ENCODE assay signal across 1 cellular context in the genomic region with DNA sequence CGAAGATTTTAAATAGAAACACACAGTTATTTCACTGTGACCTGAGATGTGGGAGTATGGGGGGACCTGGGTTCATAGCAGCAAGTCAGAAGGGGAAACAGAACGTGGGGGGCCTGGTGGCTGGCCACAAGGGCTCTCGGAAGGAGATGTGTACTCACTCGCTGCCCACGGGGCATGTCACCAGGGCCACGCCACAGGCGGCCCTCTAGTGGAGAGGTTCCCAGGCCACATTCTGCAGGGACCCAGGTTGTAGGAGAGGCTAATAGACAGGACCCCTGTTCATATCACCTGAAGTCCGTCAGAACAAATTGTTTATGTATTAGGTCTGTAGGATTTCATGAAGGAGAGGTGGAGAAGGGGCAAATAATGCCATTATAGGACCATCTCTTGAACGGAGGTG.
TF ChIP-seq lines count a peak whose summit lies in the region.

No MANE protein-coding gene starts in this region.

TF ChIP-seq in K562, 482 proteins besides CTCF, POLR2A, EP300 and RAD21:
- TF ChIP-seq, protein P1, sequence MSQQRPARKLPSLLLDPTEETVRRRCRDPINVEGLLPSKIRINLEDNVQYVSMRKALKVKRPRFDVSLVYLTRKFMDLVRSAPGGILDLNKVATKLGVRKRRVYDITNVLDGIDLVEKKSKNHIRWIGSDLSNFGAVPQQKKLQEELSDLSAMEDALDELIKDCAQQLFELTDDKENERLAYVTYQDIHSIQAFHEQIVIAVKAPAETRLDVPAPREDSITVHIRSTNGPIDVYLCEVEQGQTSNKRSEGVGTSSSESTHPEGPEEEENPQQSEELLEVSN (IDR thresholded peaks at IDR 0.05; ENCODE audit: borderline replicate concordance in 1 of 2, extremely low read depth in 1 of 2, insufficient read depth in 1 of 2, insufficient read length in 1 of 2, low read depth in 1 of 2, low read length in 1 of 2, poor library complexity in 1 of 2, severe bottlenecking in 1 of 2): peak in 1 of 2 experiments; percentile 15
- TF ChIP-seq SMC3 (conservative IDR thresholded peaks at IDR 0.05; ENCODE audit: insufficient read depth, low read depth, low read length) (0 out of 2 replicates have a peak, but pooled peaks have one; percentile 17), CHD1 (IDR thresholded peaks at IDR 0.05; ENCODE audit: low read length) (no peak)
- TF ChIP-seq, protein P2, sequence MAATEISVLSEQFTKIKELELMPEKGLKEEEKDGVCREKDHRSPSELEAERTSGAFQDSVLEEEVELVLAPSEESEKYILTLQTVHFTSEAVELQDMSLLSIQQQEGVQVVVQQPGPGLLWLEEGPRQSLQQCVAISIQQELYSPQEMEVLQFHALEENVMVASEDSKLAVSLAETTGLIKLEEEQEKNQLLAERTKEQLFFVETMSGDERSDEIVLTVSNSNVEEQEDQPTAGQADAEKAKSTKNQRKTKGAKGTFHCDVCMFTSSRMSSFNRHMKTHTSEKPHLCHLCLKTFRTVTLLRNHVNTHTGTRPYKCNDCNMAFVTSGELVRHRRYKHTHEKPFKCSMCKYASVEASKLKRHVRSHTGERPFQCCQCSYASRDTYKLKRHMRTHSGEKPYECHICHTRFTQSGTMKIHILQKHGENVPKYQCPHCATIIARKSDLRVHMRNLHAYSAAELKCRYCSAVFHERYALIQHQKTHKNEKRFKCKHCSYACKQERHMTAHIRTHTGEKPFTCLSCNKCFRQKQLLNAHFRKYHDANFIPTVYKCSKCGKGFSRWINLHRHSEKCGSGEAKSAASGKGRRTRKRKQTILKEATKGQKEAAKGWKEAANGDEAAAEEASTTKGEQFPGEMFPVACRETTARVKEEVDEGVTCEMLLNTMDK (IDR thresholded peaks at IDR 0.05; ENCODE audit: borderline replicate concordance, insufficient read depth, low read depth, low read length, poor library complexity, severe bottlenecking): peak; percentile 62
